In the genomic region with DNA sequence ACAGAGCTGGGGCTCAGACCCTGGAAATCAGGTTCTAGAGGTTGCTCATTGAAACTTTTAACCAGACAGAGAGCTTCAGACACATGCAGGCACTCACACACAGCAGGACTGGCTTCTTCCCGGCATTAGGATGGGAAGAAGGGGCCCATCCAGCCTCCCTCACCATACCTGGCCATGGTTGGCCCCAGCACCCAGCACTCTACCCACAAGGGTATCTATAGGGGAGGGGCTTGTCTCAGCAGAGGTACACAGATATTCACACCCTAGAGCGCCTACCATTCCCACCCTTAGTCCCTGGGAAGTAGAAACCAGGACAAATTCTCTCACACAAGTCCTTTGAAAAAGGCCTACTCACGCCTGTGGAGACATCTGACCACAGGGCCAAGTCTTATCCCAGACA, we compare ENCODE assay signal across 1 cellular context.
TF ChIP-seq lines count a peak whose summit lies in the region.

No MANE protein-coding gene starts in this region.

TF ChIP-seq in WTC11, 78 proteins besides CTCF, POLR2A, EP300 and RAD21 (continued from another document):
- TF ChIP-seq, protein P1, sequence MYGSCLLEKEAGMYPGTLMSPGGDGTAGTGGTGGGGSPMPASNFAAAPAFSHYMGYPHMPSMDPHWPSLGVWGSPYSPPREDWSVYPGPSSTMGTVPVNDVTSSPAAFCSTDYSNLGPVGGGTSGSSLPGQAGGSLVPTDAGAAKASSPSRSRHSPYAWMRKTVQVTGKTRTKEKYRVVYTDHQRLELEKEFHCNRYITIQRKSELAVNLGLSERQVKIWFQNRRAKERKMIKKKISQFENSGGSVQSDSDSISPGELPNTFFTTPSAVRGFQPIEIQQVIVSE (CRISPR knock-in tag; IDR thresholded peaks at IDR 0.05; ENCODE audit: borderline replicate concordance), result no peak
